Comparison of ENCODE assay signal across 1 cellular context in genomic region chrX:154530286-154530685, GRCh38.
TF ChIP-seq lines count a peak whose summit lies in the region.

No MANE protein-coding gene starts in this region.

TF ChIP-seq in HepG2, 621 proteins besides CTCF, POLR2A, EP300 and RAD21:
- TF ChIP-seq ZBTB33 (CRISPR knock-in tag; IDR thresholded peaks at IDR 0.05) (peak; percentile 28; the same call in 1 of the 2 replicates), ZNF792 (CRISPR knock-in tag; IDR thresholded peaks at IDR 0.05) (no peak)
